Comparison of ENCODE assay signal across 15 cellular contexts in genomic region chr3:153144779-153145178, GRCh38. TPM values are rescaled to one million over a fixed set of nuclear protein-coding genes. Genes with fewer than 3 reads are reported as not detected.
A peak's percentile ranks its signal among the peaks of the same experiment; 100 is the strongest.
DNase-seq lines count a peak whose midpoint lies in the region; ATAC-seq, FAIRE-seq and TF ChIP-seq lines count a peak whose summit lies in the region.
"Had no signal": no experiment of that assay in that cellular context is flagged by ENCODE, and none has a peak within 500 bp of the region (broad histone marks: within the 10 kb centered on the region; RNA-seq: fewer than 3 reads in every experiment).

No MANE protein-coding gene starts in this region.

- H3K4me1 ChIP-seq in HepG2 (ENCODE audit: insufficient read depth, low read length) (peaks cover 32% of the 10 kb centered on the region), tibial artery (no peaks in the 10 kb centered on the region)
- H3K4me1 ChIP-seq: BLaER1, psoas muscle had no signal

- TF ChIP-seq RAD21 in HepG2 (CRISPR knock-in tag; IDR thresholded peaks at IDR 0.05) = no peak

- H3K4me2 ChIP-seq in HepG2 (ENCODE audit: low read depth, low read length) = no peak overlapping the region
- H3K4me2 ChIP-seq: BLaER1 had no signal

- ATAC-seq in HepG2 = no peak
- no peak for ATAC-seq in GM19023 (IDR thresholded peaks at IDR 0.05; ENCODE audit: unreplicated experiment)
- ATAC-seq in GM21526 (IDR thresholded peaks at IDR 0.05; ENCODE audit: low FRiP score, unreplicated experiment) = no peak
- ATAC-seq: psoas muscle had no signal

- H3K79me2 ChIP-seq in HepG2 (ENCODE audit: insufficient read depth, low read length) = no peaks in the 10 kb centered on the region

- no peaks in the 10 kb centered on the region for H3K36me3 Mint-ChIP-seq in dendritic cell treated with granulocyte-macrophage colony-stimulating factor and Interleukin-4, amounts not matched to agents 40 ng/mL and 50 ng/mL, for 4 days (ENCODE audit: low read depth)
- H3K36me3 Mint-ChIP-seq: stimulated activated effector memory CD8-positive, alpha-beta T cell treated with anti-CD3 and anti-CD28 coated beads, Interleukin-12 subunit alpha, Interleukin-12 subunit beta, amount 100 ng/mL, for 72 hours had no signal

- no peaks in the 10 kb centered on the region for H4K20me1 ChIP-seq in HepG2 (ENCODE audit: insufficient read depth, low read length)
- H4K20me1 ChIP-seq: BLaER1 had no signal

- H3K27me3 ChIP-seq in HepG2 (ENCODE audit: control insufficient read depth in 1 of 2, insufficient read depth in 2 of 2, low read length in 2 of 2) = no peaks in the 10 kb centered on the region
- H3K27me3 ChIP-seq in tibial artery = no peaks in the 10 kb centered on the region
- H3K27me3 ChIP-seq: BLaER1 had no signal

- in situ Hi-C loops in HepG2 (cut with HindIII; ENCODE audit: extremely low pct_ligation_motif_present, low pct_unique_long_range_greater_than_20kb) = no loop called here

- no peaks in the 10 kb centered on the region for H3K27me3 Mint-ChIP-seq in dendritic cell treated with granulocyte-macrophage colony-stimulating factor and Interleukin-4, amounts not matched to agents 40 ng/mL and 50 ng/mL, for 4 days

- H3K36me3 ChIP-seq in HepG2 (replicated peaks in 1 of 2; ENCODE audit: control insufficient read depth in 1 of 2, insufficient read depth in 2 of 2, low read length in 2 of 2) (no peaks in the 10 kb centered on the region), tibial artery (no peaks in the 10 kb centered on the region)
- H3K36me3 ChIP-seq: BLaER1 had no signal

- H2AFZ ChIP-seq in HepG2 (ENCODE audit: low read length) = no peak overlapping the region

- no peak for TF ChIP-seq POLR2A in HepG2 (IDR thresholded peaks at IDR 0.05; ENCODE audit: insufficient read depth in 1 of 2, low read depth in 2 of 2, low read length in 2 of 2)

- DNase-seq in COLO829 (ENCODE audit: low spot score) (peak; percentile 64), RCC 7860 (ENCODE audit: low spot score) (peak; percentile 66), HepG2 (ENCODE audit: low spot score) (no peak), tibial artery (no peak), GM19239 (ENCODE audit: insufficient read length, low spot score) (no peak)
- DNase-seq: activated CD8-positive, alpha-beta memory T cell treated with anti-CD3 and anti-CD28 coated beads, Interleukin-2, amount 50 U/mL, for 48 hours; activated naive CD4-positive, alpha-beta T cell treated with anti-CD3 and anti-CD28 coated beads, Interleukin-2, amount 50 U/mL, for 16 hours; DND-41; psoas muscle; stimulated activated CD4-positive, alpha-beta T cell treated with anti-CD3 and anti-CD28 coated beads, Interleukin-2, amount 100 ng/mL, for 48 hours had no signal

- FAIRE-seq in RCC 7860 (lab: Jason Lieb, UNC) (peak; percentile 95), HepG2 (lab: Jason Lieb, UNC) (no peak), GM19239 (lab: Jason Lieb, UNC) (no peak)

- H3K4me3 Mint-ChIP-seq in dendritic cell treated with granulocyte-macrophage colony-stimulating factor and Interleukin-4, amounts not matched to agents 40 ng/mL and 50 ng/mL, for 4 days = no peak overlapping the region
- H3K4me3 Mint-ChIP-seq: stimulated activated effector memory CD8-positive, alpha-beta T cell treated with anti-CD3 and anti-CD28 coated beads, Interleukin-12 subunit alpha, Interleukin-12 subunit beta, amount 100 ng/mL, for 72 hours had no signal

- H3K4me1 Mint-ChIP-seq in dendritic cell treated with granulocyte-macrophage colony-stimulating factor and Interleukin-4, amounts not matched to agents 40 ng/mL and 50 ng/mL, for 4 days (ENCODE audit: low read depth) = peaks cover 20% of the 10 kb centered on the region

- no peak for TF ChIP-seq EP300 in HepG2 (IDR thresholded peaks at IDR 0.05; ENCODE audit: low read depth in 2 of 2, low read length in 2 of 2)
- TF ChIP-seq EP300 in HepG2 (CRISPR knock-in tag; IDR thresholded peaks at IDR 0.05; ENCODE audit: borderline replicate concordance) = no peak

- POLR2A ChIA-PET in HepG2 (lab: Yijun Ruan, JAX) = interaction anchor here (1.4 kb wide), 1 partner anchor 16 kb away, joined by 4 read pairs; no protein-coding TSS in a partner anchor

- H3K9me3 ChIP-seq in HepG2 (ENCODE audit: low read length) (no peaks in the 10 kb centered on the region), tibial artery (no peaks in the 10 kb centered on the region)
- H3K9me3 ChIP-seq: psoas muscle had no signal

- 92% methylated on average over 1 of the region's 1 CpG for WGBS in HepG2 (ENCODE audit: low lambda C conversion rate)

- H3K27ac Mint-ChIP-seq in dendritic cell treated with granulocyte-macrophage colony-stimulating factor and Interleukin-4, amounts not matched to agents 40 ng/mL and 50 ng/mL, for 4 days = peak overlapping the region; percentile 72
- H3K27ac Mint-ChIP-seq: stimulated activated effector memory CD8-positive, alpha-beta T cell treated with anti-CD3 and anti-CD28 coated beads, Interleukin-12 subunit alpha, Interleukin-12 subunit beta, amount 100 ng/mL, for 72 hours had no signal

- H3K4me3 ChIP-seq in HepG2 (replicated peaks in 1 of 3; ENCODE audit: insufficient read depth in 1 of 3, low read depth in 2 of 3, low read length in 3 of 3) (no peak overlapping the region), tibial artery (no peak overlapping the region)
- H3K4me3 ChIP-seq: BLaER1, psoas muscle had no signal

- CTCF ChIA-PET in HepG2 (lab: Yijun Ruan, JAX; ENCODE audit: low intra/inter-chr PET ratio, low total read pairs) = no interaction called here

- no TSS peak for BruUV-seq in HepG2 (replicated peaks; lab: Mats Ljungman, UMichigan)

- TF ChIP-seq CTCF in HepG2 (CRISPR knock-in tag; IDR thresholded peaks at IDR 0.05) (no peak), tibial artery (IDR thresholded peaks at IDR 0.05) (no peak)

- H3K27ac ChIP-seq in HepG2 (ENCODE audit: extremely low read length, insufficient read depth, low read length) = no peak overlapping the region
- no peak overlapping the region for H3K27ac ChIP-seq in tibial artery
- H3K27ac ChIP-seq: BLaER1, psoas muscle had no signal

- peaks cover 8% of the 10 kb centered on the region for H3K9me3 Mint-ChIP-seq in dendritic cell treated with granulocyte-macrophage colony-stimulating factor and Interleukin-4, amounts not matched to agents 40 ng/mL and 50 ng/mL, for 4 days

- no peak overlapping the region for H3K9ac ChIP-seq in HepG2 (ENCODE audit: insufficient read depth, low read depth, low read length)
- H3K9ac ChIP-seq: BLaER1 had no signal

- intact Hi-C loops in dendritic cell treated with granulocyte-macrophage colony-stimulating factor and Interleukin-4, amounts not matched to agents 40 ng/mL and 50 ng/mL, for 4 days (cut with micrococcal nuclease) = loop anchor here (1.0 kb wide), 1 partner anchor 16 kb away; no protein-coding TSS in a partner anchor
- intact Hi-C loops in HepG2 (cut with micrococcal nuclease; ENCODE audit: unreplicated experiment) (no loop called here), tibial artery (cut with DNase I; ENCODE audit: low total_unique reads) (no loop called here)

TF ChIP-seq in HepG2, 621 proteins besides CTCF, POLR2A, EP300 and RAD21:
- TF ChIP-seq MAFF (IDR thresholded peaks at IDR 0.05; ENCODE audit: low read depth, low read length) = peak; percentile 62
- no peak for TF ChIP-seq GLI4 (CRISPR knock-in tag; IDR thresholded peaks at IDR 0.05; ENCODE audit: borderline replicate concordance)
- TF ChIP-seq ZNF652 (CRISPR knock-in tag; IDR thresholded peaks at IDR 0.05; ENCODE audit: borderline replicate concordance, low read depth) = peak; percentile 68
- peak in 1 of 2 experiments; percentile 59; a peak in 3 of 4 replicates for TF ChIP-seq MAFK (conservative IDR thresholded peaks at IDR 0.05 in 1 of 2, IDR thresholded peaks at IDR 0.05 in 1 of 2; ENCODE audit: low read length in 2 of 2)

RNA-seq across cellular contexts. Expression of gene RAP2B, which starts 17.2 kb away (rescaled TPM):
- total RNA-seq in HepG2 (2016; rRNA removed; fragmentation: Illumina TruSeq; extraction: Trizol) = 7.1 and 7.2 TPM in 2 replicates
- total RNA-seq in HepG2 (2016; cell fraction: cytosol; rRNA removed; fragmentation: Illumina TruSeq; extraction: Trizol; ENCODE audit: low read depth) = 1.4 and 1.9 TPM in 2 replicates
- total RNA-seq in HepG2 (2016; cell fraction: insoluble cytoplasmic fraction; rRNA removed; fragmentation: Illumina TruSeq; extraction: Trizol) = 6.7 and 7.3 TPM in 2 replicates
- total RNA-seq in HepG2 (2016; cell fraction: membrane; rRNA removed; fragmentation: Illumina TruSeq; extraction: Trizol) = 7.5 and 7.8 TPM in 2 replicates
- 5.0 and 5.5 TPM in 2 replicates for total RNA-seq in HepG2 (2016; cell fraction: nucleus; rRNA removed; fragmentation: Illumina TruSeq; extraction: Trizol)
- polyA plus RNA-seq in HepG2 (2011; rRNA removed) = 6.1 and 6.4 TPM in 2 replicates
- polyA plus RNA-seq in HepG2 (2011; cell fraction: cytosol; rRNA removed) = 5.4 and 6.0 TPM in 2 replicates
- polyA plus RNA-seq in HepG2 (2011; cell fraction: nucleus; rRNA removed) = 6.1 and 7.1 TPM in 2 replicates
- polyA plus RNA-seq in HepG2 (2012) = 7.0 and 8.6 TPM in 2 replicates
- polyA plus RNA-seq in HepG2 (2016; cell fraction: cytosol; fragmentation: Illumina TruSeq; extraction: Trizol; ENCODE audit: low read depth) = 1.1 and 1.2 TPM in 2 replicates
- 7.0 TPM in 2 replicates for polyA plus RNA-seq in HepG2 (2016; cell fraction: insoluble cytoplasmic fraction; fragmentation: Illumina TruSeq; extraction: Trizol; ENCODE audit: low read depth)
- 5.1 and 5.2 TPM in 2 replicates for polyA plus RNA-seq in HepG2 (2016; cell fraction: membrane; fragmentation: Illumina TruSeq; extraction: Trizol; ENCODE audit: low read depth)
- 4.5 and 5.1 TPM in 2 replicates for polyA plus RNA-seq in HepG2 (2016; cell fraction: nucleus; fragmentation: Illumina TruSeq; extraction: Trizol; ENCODE audit: insufficient read depth, low read depth)
- 9.6 and 21.8 TPM in 2 replicates for polyA minus RNA-seq in HepG2 (2011; rRNA and poly(A)+ RNA removed; ENCODE audit: low replicate concordance)
- polyA minus RNA-seq in HepG2 (2011; cell fraction: cytosol; rRNA and poly(A)+ RNA removed) = 12.2 and 14.8 TPM in 2 replicates
- 18.2 and 20.6 TPM in 2 replicates for polyA minus RNA-seq in HepG2 (2011; cell fraction: nucleus; rRNA and poly(A)+ RNA removed)

Comparison
In these comparisons a context has a peak if more than half of its experiments do, and no peak if none do; other contexts are left out.
1. DNase-seq: peak in COLO829 (single experiment) and RCC 7860 (single experiment); none in HepG2 (single experiment), tibial artery (0 of 2) and GM19239 (single experiment).